ENCODE assay signal across 17 cellular contexts in the genomic region with DNA sequence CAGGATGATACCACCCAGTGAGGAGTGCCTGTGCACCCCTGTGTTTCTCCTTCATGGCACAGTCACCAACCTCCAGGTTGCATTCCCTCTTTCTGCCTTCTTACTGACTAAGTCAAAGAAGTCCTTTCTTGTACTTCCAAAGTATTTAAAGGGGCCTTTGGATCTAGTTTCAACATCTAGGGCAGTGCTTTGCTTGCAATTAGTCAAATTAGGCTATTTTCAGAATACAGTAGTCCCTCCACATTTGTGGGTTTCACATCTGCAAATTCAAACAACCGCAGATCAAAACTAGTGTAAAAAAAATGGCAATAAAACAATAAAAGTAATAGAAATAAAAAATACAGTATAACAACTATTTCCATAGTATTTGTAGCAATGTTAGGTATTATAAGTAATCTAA.
DNase-seq lines count a peak whose midpoint lies in the region; ATAC-seq and TF ChIP-seq lines count a peak whose summit lies in the region.
"Had no signal": no experiment of that assay in that cellular context is flagged by ENCODE, and none has a peak within 500 bp of the region (broad histone marks: within the 10 kb centered on the region; RNA-seq: fewer than 3 reads in every experiment).

No MANE protein-coding gene starts in this region.

- no peak for TF ChIP-seq EP300 in tibial nerve (IDR thresholded peaks at IDR 0.05)

- H3K36me3 Mint-ChIP-seq in stimulated activated naive B cell treated with anti-CD40 and anti-IgM and Interleukin-4, amounts not matched to agents 10 μg/mL and 1 μg/mL and 100 μg/mL, for 72 hours = no peaks in the 10 kb centered on the region
- H3K36me3 Mint-ChIP-seq in activated naive CD8-positive, alpha-beta T cell treated with anti-CD3 and anti-CD28 coated beads, Interleukin-2, amount 50 U/mL, for 24 hours (ENCODE audit: low read depth) = no peaks in the 10 kb centered on the region
- H3K36me3 Mint-ChIP-seq: activated naive CD8-positive, alpha-beta T cell treated with anti-CD3 and anti-CD28 coated beads, Interleukin-2, amount 10 ng/mL, durations not matched to agents 7 days and 5 days had no signal

- H3K4me3 ChIP-seq in tibial nerve = no peak overlapping the region
- H3K4me3 ChIP-seq: ovary, spleen had no signal

- H3K4me1 ChIP-seq in foreskin keratinocyte = no peaks in the 10 kb centered on the region
- H3K4me1 ChIP-seq in tibial nerve = no peaks in the 10 kb centered on the region
- H3K4me1 ChIP-seq: spleen had no signal

- no peaks in the 10 kb centered on the region for H3K27me3 ChIP-seq in foreskin keratinocyte
- no peaks in the 10 kb centered on the region for H3K27me3 ChIP-seq in tibial nerve
- H3K27me3 ChIP-seq: ovary, spleen had no signal

- no peak overlapping the region for H3K27ac ChIP-seq in foreskin keratinocyte
- no peak overlapping the region for H3K27ac ChIP-seq in tibial nerve
- H3K27ac ChIP-seq: C4-2B, ovary, RWPE1, spleen had no signal

- peaks cover 0 to 3% of the 10 kb centered on the region in 2 donors for H3K9me3 Mint-ChIP-seq in stimulated activated naive B cell treated with anti-CD40 and anti-IgM and Interleukin-4, amounts not matched to agents 10 μg/mL and 1 μg/mL and 100 μg/mL, for 72 hours
- H3K9me3 Mint-ChIP-seq in activated naive CD8-positive, alpha-beta T cell treated with anti-CD3 and anti-CD28 coated beads, Interleukin-2, amount 50 U/mL, for 24 hours = no peaks in the 10 kb centered on the region
- H3K9me3 Mint-ChIP-seq: activated naive CD8-positive, alpha-beta T cell treated with anti-CD3 and anti-CD28 coated beads, Interleukin-2, amount 10 ng/mL, durations not matched to agents 7 days and 5 days had no signal

- no peak for DNase-seq in stimulated activated naive B cell treated with anti-CD40 and anti-IgM and Interleukin-4, amounts not matched to agents 10 μg/mL and 1 μg/mL and 100 μg/mL, for 72 hours
- DNase-seq in activated naive CD8-positive, alpha-beta T cell treated with anti-CD3 and anti-CD28 coated beads, Interleukin-2, amount 50 U/mL, for 24 hours = no peak
- DNase-seq in dermis blood vessel endothelial cell (no peak), foreskin keratinocyte (no peak), tibial nerve (ENCODE audit: low spot score in 2 of 2) (no peak)
- DNase-seq: activated naive CD8-positive, alpha-beta T cell treated with anti-CD3 and anti-CD28 coated beads, Interleukin-2, amount 10 ng/mL, durations not matched to agents 7 days and 5 days; central memory CD4-positive, alpha-beta T cell; DMS79 treated with DMSO at 0.1 percent for 48 hours; KG1; ovary; spleen had no signal

- ATAC-seq in GM19395 (IDR thresholded peaks at IDR 0.05; ENCODE audit: unreplicated experiment) (peak; percentile 77), HG02588 (IDR thresholded peaks at IDR 0.05; ENCODE audit: unreplicated experiment) (peak; percentile 74), HG03342 (IDR thresholded peaks at IDR 0.05; ENCODE audit: unreplicated experiment) (peak; percentile 85), foreskin keratinocyte (no peak)
- ATAC-seq in stimulated activated naive B cell treated with anti-CD40 and anti-IgM and Interleukin-4, amounts not matched to agents 10 μg/mL and 1 μg/mL and 100 μg/mL, for 72 hours (replicated peaks) = peak; percentile 20 to 21
- ATAC-seq in activated naive CD8-positive, alpha-beta T cell treated with anti-CD3 and anti-CD28 coated beads, Interleukin-2, amount 50 U/mL, for 24 hours = no peak
- ATAC-seq: activated CD4-positive, CD25-positive, alpha-beta regulatory T cell treated with anti-CD3 and anti-CD28 coated beads, Interleukin-2, amount 50 U/mL, for 24 hours had no signal

- H3K27me3 Mint-ChIP-seq in stimulated activated naive B cell treated with anti-CD40 and anti-IgM and Interleukin-4, amounts not matched to agents 10 μg/mL and 1 μg/mL and 100 μg/mL, for 72 hours = no peaks in the 10 kb centered on the region
- H3K27me3 Mint-ChIP-seq in activated naive CD8-positive, alpha-beta T cell treated with anti-CD3 and anti-CD28 coated beads, Interleukin-2, amount 50 U/mL, for 24 hours = no peaks in the 10 kb centered on the region
- H3K27me3 Mint-ChIP-seq: activated naive CD8-positive, alpha-beta T cell treated with anti-CD3 and anti-CD28 coated beads, Interleukin-2, amount 10 ng/mL, durations not matched to agents 7 days and 5 days had no signal

- H3K27ac Mint-ChIP-seq in stimulated activated naive B cell treated with anti-CD40 and anti-IgM and Interleukin-4, amounts not matched to agents 10 μg/mL and 1 μg/mL and 100 μg/mL, for 72 hours = no peak overlapping the region
- H3K27ac Mint-ChIP-seq in activated naive CD8-positive, alpha-beta T cell treated with anti-CD3 and anti-CD28 coated beads, Interleukin-2, amount 50 U/mL, for 24 hours = no peak overlapping the region
- H3K27ac Mint-ChIP-seq: activated naive CD8-positive, alpha-beta T cell treated with anti-CD3 and anti-CD28 coated beads, Interleukin-2, amount 10 ng/mL, durations not matched to agents 7 days and 5 days had no signal

- TF ChIP-seq CTCF in foreskin keratinocyte (conservative IDR thresholded peaks at IDR 0.05) (no peak), tibial nerve (IDR thresholded peaks at IDR 0.05) (no peak)

- H3K4me1 Mint-ChIP-seq in stimulated activated naive B cell treated with anti-CD40 and anti-IgM and Interleukin-4, amounts not matched to agents 10 μg/mL and 1 μg/mL and 100 μg/mL, for 72 hours = no peaks in the 10 kb centered on the region
- H3K4me1 Mint-ChIP-seq in activated naive CD8-positive, alpha-beta T cell treated with anti-CD3 and anti-CD28 coated beads, Interleukin-2, amount 50 U/mL, for 24 hours = no peaks in the 10 kb centered on the region
- H3K4me1 Mint-ChIP-seq: activated naive CD8-positive, alpha-beta T cell treated with anti-CD3 and anti-CD28 coated beads, Interleukin-2, amount 10 ng/mL, durations not matched to agents 7 days and 5 days had no signal

- 95 to 97% methylated on average over 1 of the region's 1 CpG for WGBS in tibial nerve, 2 donors

- H3K36me3 ChIP-seq in tibial nerve = no peaks in the 10 kb centered on the region
- H3K36me3 ChIP-seq: ovary, spleen had no signal

- no peak for TF ChIP-seq POLR2A in tibial nerve (IDR thresholded peaks at IDR 0.05)

- no peak overlapping the region for H3K4me3 Mint-ChIP-seq in stimulated activated naive B cell treated with anti-CD40 and anti-IgM and Interleukin-4, amounts not matched to agents 10 μg/mL and 1 μg/mL and 100 μg/mL, for 72 hours
- H3K4me3 Mint-ChIP-seq in activated naive CD8-positive, alpha-beta T cell treated with anti-CD3 and anti-CD28 coated beads, Interleukin-2, amount 50 U/mL, for 24 hours = no peak overlapping the region
- H3K4me3 Mint-ChIP-seq: activated naive CD8-positive, alpha-beta T cell treated with anti-CD3 and anti-CD28 coated beads, Interleukin-2, amount 10 ng/mL, durations not matched to agents 7 days and 5 days had no signal

- no peaks in the 10 kb centered on the region for H3K9me3 ChIP-seq in tibial nerve
- H3K9me3 ChIP-seq: ovary, spleen had no signal

Comparison
In these comparisons a context has a peak if more than half of its experiments do, and no peak if none do; other contexts are left out.
1. ATAC-seq: peak in GM19395 (single experiment), HG02588 (single experiment), HG03342 (single experiment) and stimulated activated naive B cell treated with anti-CD40 and anti-IgM and Interleukin-4, amounts not matched to agents 10 μg/mL and 1 μg/mL and 100 μg/mL, for 72 hours (2 of 2); none in activated naive CD8-positive, alpha-beta T cell treated with anti-CD3 and anti-CD28 coated beads, Interleukin-2, amount 50 U/mL, for 24 hours (single experiment) and foreskin keratinocyte (single experiment).